In genomic region chr21:27831177-27831576, GRCh38 we compare ENCODE assay signal across 26 cellular contexts.
"Had no signal": no experiment of that assay in that cellular context is flagged by ENCODE, and none has a peak within 500 bp of the region (broad histone marks: within the 10 kb centered on the region; RNA-seq: fewer than 3 reads in every experiment).

No MANE protein-coding gene starts in this region.

- H3K27me3 ChIP-seq: body of pancreas, breast epithelium had no signal

- H3K36me3 Mint-ChIP-seq: activated CD8-positive, alpha-beta memory T cell treated with anti-CD3 and anti-CD28 coated beads, Interleukin-2, amount 10 ng/mL, durations not matched to agents 7 days and 5 days; activated naive CD4-positive, alpha-beta T cell treated with anti-CD3 and anti-CD28 coated beads, Interleukin-2, amount 10 ng/mL, durations not matched to agents 7 days and 5 days; activated naive CD8-positive, alpha-beta T cell treated with anti-CD3 and anti-CD28 coated beads for 36 hours had no signal

- H3K27ac ChIP-seq: body of pancreas, breast epithelium, WERI-Rb-1 had no signal

- H3K9me3 ChIP-seq: body of pancreas, breast epithelium had no signal

- H3K27ac Mint-ChIP-seq: activated CD4-positive, alpha-beta memory T cell treated with anti-CD3 and anti-CD28 coated beads, Interleukin-2, amount 10 ng/mL, durations not matched to agents 7 days and 5 days; activated CD8-positive, alpha-beta memory T cell treated with anti-CD3 and anti-CD28 coated beads, Interleukin-2, amount 10 ng/mL, durations not matched to agents 7 days and 5 days; activated naive CD4-positive, alpha-beta T cell treated with anti-CD3 and anti-CD28 coated beads, Interleukin-2, amount 10 ng/mL, durations not matched to agents 7 days and 5 days; activated naive CD8-positive, alpha-beta T cell treated with anti-CD3 and anti-CD28 coated beads for 36 hours had no signal

- H3K36me3 ChIP-seq: breast epithelium, WERI-Rb-1 had no signal

- DNase-seq: activated CD4-positive, alpha-beta memory T cell treated with anti-CD3 and anti-CD28 coated beads, Interleukin-2, amount 10 ng/mL, durations not matched to agents 7 days and 5 days; activated CD4-positive, alpha-beta T cell treated with anti-CD3 and anti-CD28 coated beads for 1 hour; activated CD4-positive, alpha-beta T cell treated with anti-CD3 and anti-CD28 coated beads for 48 hours; activated CD4-positive, CD25-positive, alpha-beta regulatory T cell; activated CD8-positive, alpha-beta memory T cell treated with anti-CD3 and anti-CD28 coated beads for 24 hours; activated CD8-positive, alpha-beta memory T cell treated with anti-CD3 and anti-CD28 coated beads, Interleukin-2, amount 10 ng/mL, durations not matched to agents 7 days and 5 days; activated CD8-positive, alpha-beta memory T cell treated with anti-CD3 and anti-CD28 coated beads, Interleukin-2, amount 50 U/mL, for 48 hours; activated effector memory CD4-positive, alpha-beta T cell treated with Interleukin-2 at 50 U/mL for 16 hours; activated naive CD4-positive, alpha-beta T cell treated with anti-CD3 and anti-CD28 coated beads, Interleukin-2, amount 10 ng/mL, durations not matched to agents 7 days and 5 days; activated naive CD8-positive, alpha-beta T cell treated with anti-CD3 and anti-CD28 coated beads for 36 hours; activated T-cell treated with anti-CD3 and anti-CD28 coated beads, Interleukin-2, amount 50 U/mL, for 48 hours; body of pancreas; NCI-H1092 treated with DMSO at 0.1 percent for 48 hours; NCI-H1417; NCI-H146; NCI-H187 treated with DMSO at 0.1 percent for 48 hours; NCI-H2081 treated with DMSO at 0.1 percent for 48 hours; NCI-H446 treated with DMSO at 0.1 percent for 48 hours; NCI-H524; NCI-H69; NCI-H82; SHP77 treated with DMSO at 0.1 percent for 48 hours; T1000; WERI-Rb-1 had no signal

- ATAC-seq: activated CD8-positive, alpha-beta memory T cell treated with anti-CD3 and anti-CD28 coated beads, Interleukin-2, amount 10 ng/mL, durations not matched to agents 7 days and 5 days; body of pancreas; Panc1 had no signal

- H3K4me3 ChIP-seq: body of pancreas, breast epithelium had no signal

- H3K4me1 ChIP-seq: body of pancreas, breast epithelium had no signal
